8 cellular contexts compared by ENCODE assay signal in genomic region chr6:291697-292505, GRCh38. TPM values are rescaled to one million over a fixed set of nuclear protein-coding genes. Genes with fewer than 3 reads are reported as not detected.
DNase-seq lines count a peak whose midpoint lies in the region; ATAC-seq and TF ChIP-seq lines count a peak whose summit lies in the region.

TSS of gene DUSP22 (plus strand) at chr6:292487. CDS start at chr6:292540, 53 bp downstream.

- peaks cover 11% of the 10 kb centered on the region for H3K4me1 Mint-ChIP-seq in activated T-helper 17 cell treated with anti-CD3 and anti-CD28 coated beads, Interleukin-2, amount 50 U/mL, for 72 hours

- H3K9me3 ChIP-seq in osteoblast (ENCODE audit: low read depth, low read length) (no peaks in the 10 kb centered on the region), thoracic aorta (no peaks in the 10 kb centered on the region)

- H3K4me3 ChIP-seq in H7 (ENCODE audit: insufficient read depth, low read depth, low read length) (peak within 1 kb of the TSS; percentile 73), osteoblast (ENCODE audit: insufficient read depth, low read length) (peak within 1 kb of the TSS; percentile 73), thoracic aorta (peak within 1 kb of the TSS; percentile 84)

- H3K27me3 ChIP-seq in H7 (ENCODE audit: control insufficient read depth, insufficient read depth, low read length) (no peaks in the 10 kb centered on the region), osteoblast (ENCODE audit: insufficient read depth, low read length) (peaks cover 8% of the 10 kb centered on the region), thoracic aorta (replicated peaks; ENCODE audit: insufficient read depth) (no peaks in the 10 kb centered on the region)

- peaks cover 6% of the 10 kb centered on the region for H3K36me3 Mint-ChIP-seq in activated T-helper 17 cell treated with anti-CD3 and anti-CD28 coated beads, Interleukin-2, amount 50 U/mL, for 72 hours (ENCODE audit: low read depth)

- peak; percentile 70 for ATAC-seq in activated T-helper 17 cell treated with anti-CD3 and anti-CD28 coated beads, Interleukin-2, amount 50 U/mL, for 72 hours (replicated peaks)
- peak; percentile 59 for ATAC-seq in thoracic aorta (ENCODE audit: insufficient number of reproducible peaks, low FRiP score, low read depth)

- peaks cover 9% of the 10 kb centered on the region for H3K4me1 ChIP-seq in osteoblast (ENCODE audit: insufficient read depth, low read length)
- H3K4me1 ChIP-seq in thoracic aorta (ENCODE audit: control insufficient read depth in 1 of 2, low read depth in 2 of 2), result peaks cover 7 to 22% of the 10 kb centered on the region in 2 donors

- peak within 1 kb of the TSS; percentile 85 for H2AFZ ChIP-seq in osteoblast (ENCODE audit: low read length)

- DNase-seq in EL (peak; percentile 87), H7 (peak; percentile 99), NAMALWA (ENCODE audit: low spot score) (peak; percentile 83), foreskin melanocyte (peak; percentile 75), osteoblast (ENCODE audit: insufficient read length, low spot score, missing footprints) (peak; percentile 100), thoracic aorta (ENCODE audit: low spot score) (peak; percentile 78), NCI-H2029 (lab: John Stamatoyannopoulos, UW) (no peak)

- no peaks in the 10 kb centered on the region for H3K27me3 Mint-ChIP-seq in activated T-helper 17 cell treated with anti-CD3 and anti-CD28 coated beads, Interleukin-2, amount 50 U/mL, for 72 hours

- peak within 1 kb of the TSS; percentile 87 for H3K4me3 Mint-ChIP-seq in activated T-helper 17 cell treated with anti-CD3 and anti-CD28 coated beads, Interleukin-2, amount 50 U/mL, for 72 hours

- TF ChIP-seq CTCF in osteoblast (IDR thresholded peaks at IDR 0.05; ENCODE audit: extremely low read depth, low read depth, low read length), result no peak
- no peak for TF ChIP-seq CTCF in thoracic aorta (IDR thresholded peaks at IDR 0.05)

- peak within 1 kb of the TSS; percentile 89 for H3K4me2 ChIP-seq in osteoblast (ENCODE audit: insufficient read depth, low read length)

- H4K20me1 ChIP-seq in osteoblast (ENCODE audit: insufficient read depth, low read length), result peaks cover 9% of the 10 kb centered on the region

- no peaks in the 10 kb centered on the region for H3K36me3 ChIP-seq in H7 (replicated peaks; ENCODE audit: control insufficient read depth, insufficient read depth, low read length)
- no peaks in the 10 kb centered on the region for H3K36me3 ChIP-seq in osteoblast (ENCODE audit: insufficient read depth, low read length)
- H3K36me3 ChIP-seq in thoracic aorta, result no peaks in the 10 kb centered on the region

- H3K9me3 Mint-ChIP-seq in activated T-helper 17 cell treated with anti-CD3 and anti-CD28 coated beads, Interleukin-2, amount 50 U/mL, for 72 hours, result no peaks in the 10 kb centered on the region

- H3K27ac ChIP-seq in osteoblast (ENCODE audit: low read depth, low read length) (peak within 1 kb of the TSS; percentile 30), thoracic aorta (peak within 1 kb of the TSS; percentile 95 to 97)

- H3K79me2 ChIP-seq in osteoblast (ENCODE audit: insufficient read depth, low read length), result peaks cover 9% of the 10 kb centered on the region

- peak within 1 kb of the TSS; percentile 82 for H3K27ac Mint-ChIP-seq in activated T-helper 17 cell treated with anti-CD3 and anti-CD28 coated beads, Interleukin-2, amount 50 U/mL, for 72 hours

RNA-seq across cellular contexts. Expression of gene DUSP22, which starts in this region (rescaled TPM):
- total RNA-seq in H7 (2014; rRNA removed; shearing (Covaris generic)), result 30.7 and 42.1 TPM in 2 replicates
- total RNA-seq in activated T-helper 17 cell treated with anti-CD3 and anti-CD28 coated beads, Interleukin-2, amount 50 U/mL, for 72 hours, result 10 to 100 TPM; 23.3 to 27.4 TPM
- 18.1 and 25.6 TPM in 2 replicates for total RNA-seq in osteoblast
- 10 to 100 TPM; 49.0 to 74.6 TPM for total RNA-seq in thoracic aorta
